ENCODE assay signal across 13 cellular contexts in genomic region chr3:44966795-44967278, GRCh38. TPM values are rescaled to one million over a fixed set of nuclear protein-coding genes. Genes with fewer than 3 reads are reported as not detected.
DNase-seq lines count a peak whose midpoint lies in the region; ATAC-seq, FAIRE-seq and TF ChIP-seq lines count a peak whose summit lies in the region.
"Had no signal": no experiment of that assay in that cellular context is flagged by ENCODE, and none has a peak within 500 bp of the region (broad histone marks: within the 10 kb centered on the region; RNA-seq: fewer than 3 reads in every experiment).

No MANE protein-coding gene starts in this region.

- H2AFZ ChIP-seq in hepatocyte, result no peak overlapping the region

- TF ChIP-seq CTCF in A549 (IDR thresholded peaks at IDR 0.05), result no peak
- TF ChIP-seq CTCF in HL-60 (IDR thresholded peaks at IDR 0.05; ENCODE audit: insufficient read depth, low read length), result no peak
- no peak for TF ChIP-seq CTCF in hepatocyte (IDR thresholded peaks at IDR 0.05; ENCODE audit: poor library complexity)

- POLR2A ChIA-PET in A549 (lab: Yijun Ruan, JAX), result no interaction called here

- H3K9me2 ChIP-seq in hepatocyte (replicated peaks; ENCODE audit: insufficient read depth), result no peaks in the 10 kb centered on the region

- TF ChIP-seq RAD21 in A549 (conservative IDR thresholded peaks at IDR 0.05 in 1 of 2, IDR thresholded peaks at IDR 0.05 in 1 of 2), result no peak

- H3K4me1 ChIP-seq in A549 (peaks cover 6% of the 10 kb centered on the region; the same call in 1 of the 3 replicates), hepatocyte (ENCODE audit: insufficient read depth) (peaks cover 5% of the 10 kb centered on the region)
- H3K4me1 ChIP-seq: SJCRH30 had no signal

- CTCF ChIA-PET in A549 (lab: Yijun Ruan, JAX), result no interaction called here

- H3K27me3 ChIP-seq in HL-60 (ENCODE audit: insufficient read depth, poor library complexity, severe bottlenecking) (no peaks in the 10 kb centered on the region), hepatocyte (no peaks in the 10 kb centered on the region)
- H3K27me3 ChIP-seq: SJCRH30 had no signal

- ATAC-seq in A549 (no peak), HG03025 (IDR thresholded peaks at IDR 0.05; ENCODE audit: low FRiP score, unreplicated experiment) (no peak)

- no peak for FAIRE-seq in A549 (lab: Jason Lieb, UNC)
- FAIRE-seq: GM12892 had no signal

- H4K20me1 ChIP-seq in hepatocyte (ENCODE audit: insufficient read depth, poor library complexity, severe bottlenecking), result peaks cover 11% of the 10 kb centered on the region

- H3K27ac ChIP-seq in A549 (no peak overlapping the region), HL-60 (replicated peaks) (peak overlapping the region; percentile 89), hepatocyte (peak overlapping the region; percentile 60)
- H3K27ac ChIP-seq: SJCRH30 had no signal

- no peak for DNase-seq in A549 (ENCODE audit: low read depth in 1 of 2, low spot score in 1 of 2)
- peak; percentile 84 to 89 for DNase-seq in HL-60 (ENCODE audit: low read depth in 1 of 2, low spot score in 1 of 2)
- peak; percentile 94 for DNase-seq in SKM-1 treated with dmso at 0.1 percent for 144 hours (lab: John Stamatoyannopoulos, UW; ENCODE audit: unreplicated experiment)
- DNase-seq in hepatocyte (ENCODE audit: low spot score), result peak; percentile 40
- DNase-seq in stimulated activated CD4-positive, alpha-beta T cell treated with anti-CD3 and anti-CD28 coated beads, Interleukin-15, amount 100 ng/mL, for 24 hours, result no peak
- no peak for DNase-seq in NCI-H2171 treated with DMSO at 0.1 percent for 48 hours (lab: John Stamatoyannopoulos, UW)
- DNase-seq in head of caudate nucleus, result no peak
- DNase-seq: NCI-H1092, SJCRH30 had no signal

- H3K9me3 ChIP-seq in A549 (no peaks in the 10 kb centered on the region), hepatocyte (ENCODE audit: low read depth) (no peaks in the 10 kb centered on the region)
- H3K9me3 ChIP-seq: SJCRH30 had no signal

- 87% methylated on average over 3 of the region's 3 CpGs for WGBS in A549 (ENCODE audit: missing lambda C conversion rate)
- 78% methylated on average over 3 of the region's 3 CpGs for WGBS in hepatocyte (ENCODE audit: low lambda C conversion rate, missing lambda C conversion rate)

- H3K4me3 ChIP-seq in A549 (no peak overlapping the region), HL-60 (replicated peaks; ENCODE audit: insufficient read depth, low read length) (no peak overlapping the region), hepatocyte (no peak overlapping the region)
- H3K4me3 ChIP-seq: SJCRH30 had no signal

- H3K36me3 ChIP-seq in hepatocyte (replicated peaks; ENCODE audit: insufficient read depth, low read depth), result no peaks in the 10 kb centered on the region
- H3K36me3 ChIP-seq: SJCRH30 had no signal

- no peak overlapping the region for H3K4me2 ChIP-seq in A549
- no peak overlapping the region for H3K4me2 ChIP-seq in hepatocyte

- intact Hi-C loops in head of caudate nucleus (cut with DNase I), result no loop called here

- no peak for TF ChIP-seq POLR2A in A549 (IDR thresholded peaks at IDR 0.05; ENCODE audit: low read length)

- peaks cover 91% of the 10 kb centered on the region for H3K79me2 ChIP-seq in hepatocyte

- TF ChIP-seq EP300 in A549 (IDR thresholded peaks at IDR 0.05), result no peak

TF ChIP-seq in A549, 52 proteins besides CTCF, POLR2A, EP300 and RAD21:
- TF ChIP-seq POLR2AphosphoS2 (conservative IDR thresholded peaks at IDR 0.05; ENCODE audit: low read length) (no peak), FOSL2 (IDR thresholded peaks at IDR 0.05) (no peak), FOSL2 (CRISPR knock-in tag; IDR thresholded peaks at IDR 0.05) (0 out of 2 replicates have a peak, but pooled peaks have one; percentile 30)
TF ChIP-seq in A549: peak in this region for 1.

RNA-seq across cellular contexts. Expression of gene ZDHHC3, which starts 9.1 kb away (rescaled TPM):
- 57.7 and 84.7 TPM in 2 replicates for polyA plus RNA-seq in A549 (2011; rRNA removed)
- 60.7 and 64.5 TPM in 2 replicates for polyA plus RNA-seq in A549 (2012; cell fraction: cytosol; rRNA removed)
- polyA plus RNA-seq in A549 (2012; cell fraction: nucleus; rRNA removed), result 27.3 and 41.0 TPM in 2 replicates
- 28.7 to 30.9 TPM (median 30.0 TPM) in 3 replicates for polyA plus RNA-seq in A549 (2017; fragmentation: RNase III; extraction: RNeasy Plus Mini Kit Qiagen cat#74134 plus additional on column Dnase treatment)
- polyA minus RNA-seq in A549 (2011; rRNA and poly(A)+ RNA removed), result 163 and 190 TPM in 2 replicates
- total RNA-seq in hepatocyte, result 60.3 and 71.2 TPM in 2 replicates
- polyA plus RNA-seq in hepatocyte, result 59.5 and 62.0 TPM in 2 replicates

RNA-seq across cellular contexts. Expression of gene EXOSC7, which starts 9.2 kb away (rescaled TPM):
- 53.9 and 68.4 TPM in 2 replicates for polyA plus RNA-seq in A549 (2011; rRNA removed)
- 46.9 and 67.1 TPM in 2 replicates for polyA plus RNA-seq in A549 (2012; cell fraction: cytosol; rRNA removed)
- 30.9 and 42.8 TPM in 2 replicates for polyA plus RNA-seq in A549 (2012; cell fraction: nucleus; rRNA removed)
- 58.7 to 61.8 TPM (median 59.1 TPM) in 3 replicates for polyA plus RNA-seq in A549 (2017; fragmentation: RNase III; extraction: RNeasy Plus Mini Kit Qiagen cat#74134 plus additional on column Dnase treatment)
- polyA minus RNA-seq in A549 (2011; rRNA and poly(A)+ RNA removed), result 32.1 and 35.6 TPM in 2 replicates
- total RNA-seq in hepatocyte, result 46.7 and 53.3 TPM in 2 replicates
- polyA plus RNA-seq in hepatocyte, result 55.8 and 61.3 TPM in 2 replicates

RNA-seq across cellular contexts. Expression of gene CLEC3B, which starts 59.3 kb away (rescaled TPM):
- polyA plus RNA-seq in A549 (2011; rRNA removed), result not detected in 2 replicates
- 0.07 and 0.08 TPM in 2 replicates for polyA plus RNA-seq in A549 (2012; cell fraction: cytosol; rRNA removed)
- polyA plus RNA-seq in A549 (2012; cell fraction: nucleus; rRNA removed), result 0.53 and 1.3 TPM in 2 replicates
- polyA plus RNA-seq in A549 (2017; fragmentation: RNase III; extraction: RNeasy Plus Mini Kit Qiagen cat#74134 plus additional on column Dnase treatment), result not detected in 3 replicates
- polyA minus RNA-seq in A549 (2011; rRNA and poly(A)+ RNA removed), result not detected in 2 replicates
- total RNA-seq in hepatocyte, result 0.64 and 1.3 TPM in 2 replicates
- polyA plus RNA-seq in hepatocyte, result 1.7 and 2.6 TPM in 2 replicates
- total RNA-seq: B cell, glomerular endothelial cell, SJCRH30 had no signal

Comparison
In these comparisons a context has a peak if more than half of its experiments do, and no peak if none do; other contexts are left out.
1. DNase-seq: peak in HL-60 (2 of 2), SKM-1 treated with dmso at 0.1 percent for 144 hours (single experiment) and hepatocyte (single experiment); none in A549 (0 of 2), stimulated activated CD4-positive, alpha-beta T cell treated with anti-CD3 and anti-CD28 coated beads, Interleukin-15, amount 100 ng/mL, for 24 hours (single experiment), NCI-H2171 treated with DMSO at 0.1 percent for 48 hours (single experiment) and head of caudate nucleus (0 of 42).
2. H3K27ac ChIP-seq: peak in HL-60 (single experiment) and hepatocyte (single experiment); none in A549 (0 of 2).